In genomic region chr9:123073441-123073840, GRCh38 we compare ENCODE assay signal across 2 cellular contexts.
TF ChIP-seq lines count a peak whose summit lies in the region.

No MANE protein-coding gene starts in this region.

TF ChIP-seq in GM23338, 12 proteins besides CTCF, POLR2A, EP300 and RAD21 (continued from another document):
- TF ChIP-seq, protein P1, sequence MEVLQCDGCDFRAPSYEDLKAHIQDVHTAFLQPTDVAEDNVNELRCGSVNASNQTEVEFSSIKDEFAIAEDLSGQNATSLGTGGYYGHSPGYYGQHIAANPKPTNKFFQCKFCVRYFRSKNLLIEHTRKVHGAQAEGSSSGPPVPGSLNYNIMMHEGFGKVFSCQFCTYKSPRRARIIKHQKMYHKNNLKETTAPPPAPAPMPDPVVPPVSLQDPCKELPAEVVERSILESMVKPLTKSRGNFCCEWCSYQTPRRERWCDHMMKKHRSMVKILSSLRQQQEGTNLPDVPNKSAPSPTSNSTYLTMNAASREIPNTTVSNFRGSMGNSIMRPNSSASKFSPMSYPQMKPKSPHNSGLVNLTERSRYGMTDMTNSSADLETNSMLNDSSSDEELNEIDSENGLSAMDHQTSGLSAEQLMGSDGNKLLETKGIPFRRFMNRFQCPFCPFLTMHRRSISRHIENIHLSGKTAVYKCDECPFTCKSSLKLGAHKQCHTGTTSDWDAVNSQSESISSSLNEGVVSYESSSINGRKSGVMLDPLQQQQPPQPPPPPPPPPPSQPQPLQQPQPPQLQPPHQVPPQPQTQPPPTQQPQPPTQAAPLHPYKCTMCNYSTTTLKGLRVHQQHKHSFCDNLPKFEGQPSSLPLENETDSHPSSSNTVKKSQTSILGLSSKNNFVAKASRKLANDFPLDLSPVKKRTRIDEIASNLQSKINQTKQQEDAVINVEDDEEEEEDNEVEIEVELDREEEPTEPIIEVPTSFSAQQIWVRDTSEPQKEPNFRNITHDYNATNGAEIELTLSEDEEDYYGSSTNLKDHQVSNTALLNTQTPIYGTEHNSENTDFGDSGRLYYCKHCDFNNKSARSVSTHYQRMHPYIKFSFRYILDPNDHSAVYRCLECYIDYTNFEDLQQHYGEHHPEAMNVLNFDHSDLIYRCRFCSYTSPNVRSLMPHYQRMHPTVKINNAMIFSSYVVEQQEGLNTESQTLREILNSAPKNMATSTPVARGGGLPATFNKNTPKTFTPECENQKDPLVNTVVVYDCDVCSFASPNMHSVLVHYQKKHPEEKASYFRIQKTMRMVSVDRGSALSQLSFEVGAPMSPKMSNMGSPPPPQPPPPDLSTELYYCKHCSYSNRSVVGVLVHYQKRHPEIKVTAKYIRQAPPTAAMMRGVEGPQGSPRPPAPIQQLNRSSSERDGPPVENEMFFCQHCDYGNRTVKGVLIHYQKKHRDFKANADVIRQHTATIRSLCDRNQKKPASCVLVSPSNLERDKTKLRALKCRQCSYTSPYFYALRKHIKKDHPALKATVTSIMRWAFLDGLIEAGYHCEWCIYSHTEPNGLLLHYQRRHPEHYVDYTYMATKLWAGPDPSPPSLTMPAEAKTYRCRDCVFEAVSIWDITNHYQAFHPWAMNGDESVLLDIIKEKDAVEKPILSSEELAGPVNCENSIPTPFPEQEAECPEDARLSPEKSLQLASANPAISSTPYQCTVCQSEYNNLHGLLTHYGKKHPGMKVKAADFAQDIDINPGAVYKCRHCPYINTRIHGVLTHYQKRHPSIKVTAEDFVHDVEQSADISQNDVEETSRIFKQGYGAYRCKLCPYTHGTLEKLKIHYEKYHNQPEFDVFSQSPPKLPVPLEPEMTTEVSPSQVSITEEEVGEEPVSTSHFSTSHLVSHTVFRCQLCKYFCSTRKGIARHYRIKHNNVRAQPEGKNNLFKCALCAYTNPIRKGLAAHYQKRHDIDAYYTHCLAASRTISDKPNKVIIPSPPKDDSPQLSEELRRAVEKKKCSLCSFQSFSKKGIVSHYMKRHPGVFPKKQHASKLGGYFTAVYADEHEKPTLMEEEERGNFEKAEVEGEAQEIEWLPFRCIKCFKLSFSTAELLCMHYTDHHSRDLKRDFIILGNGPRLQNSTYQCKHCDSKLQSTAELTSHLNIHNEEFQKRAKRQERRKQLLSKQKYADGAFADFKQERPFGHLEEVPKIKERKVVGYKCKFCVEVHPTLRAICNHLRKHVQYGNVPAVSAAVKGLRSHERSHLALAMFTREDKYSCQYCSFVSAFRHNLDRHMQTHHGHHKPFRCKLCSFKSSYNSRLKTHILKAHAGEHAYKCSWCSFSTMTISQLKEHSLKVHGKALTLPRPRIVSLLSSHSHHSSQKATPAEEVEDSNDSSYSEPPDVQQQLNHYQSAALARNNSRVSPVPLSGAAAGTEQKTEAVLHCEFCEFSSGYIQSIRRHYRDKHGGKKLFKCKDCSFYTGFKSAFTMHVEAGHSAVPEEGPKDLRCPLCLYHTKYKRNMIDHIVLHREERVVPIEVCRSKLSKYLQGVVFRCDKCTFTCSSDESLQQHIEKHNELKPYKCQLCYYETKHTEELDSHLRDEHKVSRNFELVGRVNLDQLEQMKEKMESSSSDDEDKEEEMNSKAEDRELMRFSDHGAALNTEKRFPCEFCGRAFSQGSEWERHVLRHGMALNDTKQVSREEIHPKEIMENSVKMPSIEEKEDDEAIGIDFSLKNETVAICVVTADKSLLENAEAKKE (CRISPR knock-in tag; IDR thresholded peaks at IDR 0.05) = no peak; the same call in 1 of the 2 replicates
- TF ChIP-seq CREB1 (CRISPR knock-in tag; IDR thresholded peaks at IDR 0.05; ENCODE audit: low read depth) (no peak), EZH2 (IDR thresholded peaks at IDR 0.05; ENCODE audit: low read depth, unreplicated experiment) (no peak), POLR2AphosphoS5 (IDR thresholded peaks at IDR 0.05; ENCODE audit: low read depth) (no peak), STAT1 (IDR thresholded peaks at IDR 0.05; ENCODE audit: unreplicated experiment) (no peak), JUNB (IDR thresholded peaks at IDR 0.05; ENCODE audit: unreplicated experiment) (no peak), ZNF331 (CRISPR knock-in tag; IDR thresholded peaks at IDR 0.05; ENCODE audit: low read depth) (no peak)
- TF ChIP-seq, protein P2, sequence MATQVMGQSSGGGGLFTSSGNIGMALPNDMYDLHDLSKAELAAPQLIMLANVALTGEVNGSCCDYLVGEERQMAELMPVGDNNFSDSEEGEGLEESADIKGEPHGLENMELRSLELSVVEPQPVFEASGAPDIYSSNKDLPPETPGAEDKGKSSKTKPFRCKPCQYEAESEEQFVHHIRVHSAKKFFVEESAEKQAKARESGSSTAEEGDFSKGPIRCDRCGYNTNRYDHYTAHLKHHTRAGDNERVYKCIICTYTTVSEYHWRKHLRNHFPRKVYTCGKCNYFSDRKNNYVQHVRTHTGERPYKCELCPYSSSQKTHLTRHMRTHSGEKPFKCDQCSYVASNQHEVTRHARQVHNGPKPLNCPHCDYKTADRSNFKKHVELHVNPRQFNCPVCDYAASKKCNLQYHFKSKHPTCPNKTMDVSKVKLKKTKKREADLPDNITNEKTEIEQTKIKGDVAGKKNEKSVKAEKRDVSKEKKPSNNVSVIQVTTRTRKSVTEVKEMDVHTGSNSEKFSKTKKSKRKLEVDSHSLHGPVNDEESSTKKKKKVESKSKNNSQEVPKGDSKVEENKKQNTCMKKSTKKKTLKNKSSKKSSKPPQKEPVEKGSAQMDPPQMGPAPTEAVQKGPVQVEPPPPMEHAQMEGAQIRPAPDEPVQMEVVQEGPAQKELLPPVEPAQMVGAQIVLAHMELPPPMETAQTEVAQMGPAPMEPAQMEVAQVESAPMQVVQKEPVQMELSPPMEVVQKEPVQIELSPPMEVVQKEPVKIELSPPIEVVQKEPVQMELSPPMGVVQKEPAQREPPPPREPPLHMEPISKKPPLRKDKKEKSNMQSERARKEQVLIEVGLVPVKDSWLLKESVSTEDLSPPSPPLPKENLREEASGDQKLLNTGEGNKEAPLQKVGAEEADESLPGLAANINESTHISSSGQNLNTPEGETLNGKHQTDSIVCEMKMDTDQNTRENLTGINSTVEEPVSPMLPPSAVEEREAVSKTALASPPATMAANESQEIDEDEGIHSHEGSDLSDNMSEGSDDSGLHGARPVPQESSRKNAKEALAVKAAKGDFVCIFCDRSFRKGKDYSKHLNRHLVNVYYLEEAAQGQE (IDR thresholded peaks at IDR 0.05; ENCODE audit: unreplicated experiment) = no peak

TF ChIP-seq in WTC11, 78 proteins besides CTCF, POLR2A, EP300 and RAD21 (continued from another document):
- TF ChIP-seq USF2 (CRISPR knock-in tag; IDR thresholded peaks at IDR 0.05) = no peak
- TF ChIP-seq ATF3 (CRISPR knock-in tag; conservative IDR thresholded peaks at IDR 0.05) = no peak
- TF ChIP-seq SMAD3 (CRISPR knock-in tag; IDR thresholded peaks at IDR 0.05; ENCODE audit: borderline replicate concordance) = no peak
- TF ChIP-seq FOXP1 (CRISPR knock-in tag; IDR thresholded peaks at IDR 0.05; ENCODE audit: borderline replicate concordance) = no peak
- TF ChIP-seq EMX1 (CRISPR knock-in tag; IDR thresholded peaks at IDR 0.05) = no peak
- TF ChIP-seq SP1 (CRISPR knock-in tag; conservative IDR thresholded peaks at IDR 0.05) = no peak
- TF ChIP-seq NFE2L1 (CRISPR knock-in tag; IDR thresholded peaks at IDR 0.05) = no peak
